Comparison of ENCODE assay signal across 20 cellular contexts in the genomic region with DNA sequence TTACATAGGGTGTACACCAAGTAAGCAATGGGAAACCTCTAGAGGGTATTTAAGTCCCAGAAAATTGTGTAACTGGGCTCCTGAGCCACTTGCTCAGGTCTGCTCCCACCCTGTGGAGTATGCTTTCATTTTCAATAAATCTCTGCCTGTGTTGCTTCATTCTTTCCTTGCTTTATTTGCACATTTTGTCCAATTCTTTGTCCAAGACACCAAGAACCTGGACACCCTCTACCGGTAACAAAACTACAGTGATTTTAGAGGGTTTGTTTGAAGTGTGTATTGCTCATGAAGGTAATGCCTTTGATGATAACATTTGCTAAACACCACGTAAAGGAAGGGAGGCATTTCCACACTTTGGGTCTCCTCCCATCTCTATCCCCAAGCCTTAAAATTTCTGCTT. TPM values are rescaled to one million over a fixed set of nuclear protein-coding genes. Genes with fewer than 3 reads are reported as not detected.
DNase-seq lines count a peak whose midpoint lies in the region; ATAC-seq and TF ChIP-seq lines count a peak whose summit lies in the region.
"Had no signal": no experiment of that assay in that cellular context is flagged by ENCODE, and none has a peak within 500 bp of the region (broad histone marks: within the 10 kb centered on the region; RNA-seq: fewer than 3 reads in every experiment).

No MANE protein-coding gene starts in this region.

- ATAC-seq in GM23338 (no peak), RWPE2 (ENCODE audit: low read depth) (no peak), right lobe of liver (peak; percentile 36 to 70 (median 40)), HG02852 (IDR thresholded peaks at IDR 0.05; ENCODE audit: unreplicated experiment) (no peak)
- ATAC-seq: HCT116, Right ventricle myocardium inferior had no signal

- H3F3A ChIP-seq in GM23338 (replicated peaks; ENCODE audit: low read depth), result no peaks in the 10 kb centered on the region

- no peaks in the 10 kb centered on the region for H3K27me3 ChIP-seq in GM23338 (ENCODE audit: insufficient read depth)
- H3K27me3 ChIP-seq in RWPE2 (ENCODE audit: insufficient read depth, poor library complexity, severe bottlenecking), result no peaks in the 10 kb centered on the region
- H3K27me3 ChIP-seq in right lobe of liver, result no peaks in the 10 kb centered on the region
- no peaks in the 10 kb centered on the region for H3K27me3 ChIP-seq in tibial nerve
- H3K27me3 ChIP-seq: BLaER1, SJSA1 had no signal

- no peaks in the 10 kb centered on the region for H3K36me3 Mint-ChIP-seq in GM23338 (ENCODE audit: low read depth)
- H3K36me3 Mint-ChIP-seq: CD4-positive, alpha-beta memory T cell had no signal

- H3K36me3 ChIP-seq in GM23338 (ENCODE audit: insufficient read depth) (no peaks in the 10 kb centered on the region), RWPE2 (ENCODE audit: low read depth) (no peaks in the 10 kb centered on the region), right lobe of liver (no peaks in the 10 kb centered on the region), tibial nerve (no peaks in the 10 kb centered on the region)
- H3K36me3 ChIP-seq: BLaER1, SJSA1 had no signal

- no peak overlapping the region for H3K27ac Mint-ChIP-seq in GM23338

- 70% methylated on average over 2 of the region's 2 CpGs for WGBS in right lobe of liver (ENCODE audit: insufficient coverage, low coverage, low lambda C conversion rate, missing lambda C conversion rate)
- WGBS in tibial nerve, 2 donors, result 85 to 98% methylated on average over 2 of the region's 2 CpGs

- no peaks in the 10 kb centered on the region for H3K9me3 Mint-ChIP-seq in GM23338
- H3K9me3 Mint-ChIP-seq: CD4-positive, alpha-beta memory T cell had no signal

- TF ChIP-seq POLR2A in right lobe of liver (IDR thresholded peaks at IDR 0.05) (no peak), tibial nerve (IDR thresholded peaks at IDR 0.05) (no peak)

- no peak overlapping the region for H3K4me2 ChIP-seq in GM23338
- H3K4me2 ChIP-seq: BLaER1 had no signal

- H3K4me1 Mint-ChIP-seq in GM23338, result peaks cover 11% of the 10 kb centered on the region

- TF ChIP-seq EP300 in tibial nerve (IDR thresholded peaks at IDR 0.05), result no peak

- no peak overlapping the region for H3K4me3 Mint-ChIP-seq in GM23338
- H3K4me3 Mint-ChIP-seq: CD4-positive, alpha-beta memory T cell had no signal

- H4K20me1 ChIP-seq in GM23338 (replicated peaks; ENCODE audit: insufficient read depth), result no peaks in the 10 kb centered on the region

- H3K27ac ChIP-seq in GM23338 (ENCODE audit: low read depth), result no peak overlapping the region
- no peak overlapping the region for H3K27ac ChIP-seq in RWPE2 (ENCODE audit: poor library complexity, severe bottlenecking)
- no peak overlapping the region for H3K27ac ChIP-seq in right lobe of liver
- no peak overlapping the region for H3K27ac ChIP-seq in tibial nerve
- H3K27ac ChIP-seq: BLaER1, SJSA1 had no signal

- intact Hi-C loops in right lobe of liver (cut with DNase I), result no loop called here

- H3K4me3 ChIP-seq in GM23338 (no peak overlapping the region), RWPE2 (ENCODE audit: severe bottlenecking) (no peak overlapping the region), right lobe of liver (no peak overlapping the region), tibial nerve (no peak overlapping the region)
- H3K4me3 ChIP-seq: BLaER1, SJSA1 had no signal

- no peaks in the 10 kb centered on the region; the same call in 1 of the 2 replicates for H3K4me1 ChIP-seq in GM23338 (ENCODE audit: insufficient read depth)
- no peaks in the 10 kb centered on the region for H3K4me1 ChIP-seq in RWPE2 (ENCODE audit: insufficient read depth, poor library complexity, severe bottlenecking)
- H3K4me1 ChIP-seq in right lobe of liver, result no peaks in the 10 kb centered on the region
- no peaks in the 10 kb centered on the region for H3K4me1 ChIP-seq in tibial nerve
- H3K4me1 ChIP-seq: BLaER1, SJSA1 had no signal

- H3K27me3 Mint-ChIP-seq in GM23338 (ENCODE audit: insufficient read depth, low read depth, poor library complexity), result peaks cover 3% of the 10 kb centered on the region
- H3K27me3 Mint-ChIP-seq: CD4-positive, alpha-beta memory T cell had no signal

- DNase-seq in GM23338 (ENCODE audit: low spot score) (no peak), M059J (ENCODE audit: low read depth) (peak; percentile 32), RWPE2 (ENCODE audit: low spot score) (no peak), right lobe of liver (no peak), activated gamma-delta T cell treated with Interleukin-2 at 50 U/mL for 16 hours (no peak), tibial nerve (ENCODE audit: low spot score in 2 of 2) (no peak)
- DNase-seq: CD4-positive, alpha-beta memory T cell; DMS 273 treated with DMSO at 0.1 percent for 48 hours; NCI-H1417; NCI-H1694 treated with DMSO at 0.1 percent for 48 hours; NCI-H2081 treated with DMSO at 0.1 percent for 48 hours; NCI-H2171 treated with DMSO at 0.1 percent for 48 hours; NCI-H446; T-helper 9 cell had no signal

- no peaks in the 10 kb centered on the region for H3K9me2 ChIP-seq in GM23338 (ENCODE audit: insufficient read depth)

- TF ChIP-seq CTCF in GM23338 (conservative IDR thresholded peaks at IDR 0.05; ENCODE audit: low read depth in 2 of 2), result no peak
- TF ChIP-seq CTCF in RWPE2 (IDR thresholded peaks at IDR 0.05; ENCODE audit: poor library complexity, severe bottlenecking), result peak; percentile 14
- peak; percentile 3 to 12 (median 8) for TF ChIP-seq CTCF in right lobe of liver (IDR thresholded peaks at IDR 0.05)
- no peak for TF ChIP-seq CTCF in tibial nerve (IDR thresholded peaks at IDR 0.05)

- peak overlapping the region; percentile 40; the same call in 1 of the 2 replicates for H2AFZ ChIP-seq in GM23338

- no peaks in the 10 kb centered on the region for H3K79me2 ChIP-seq in GM23338 (replicated peaks; ENCODE audit: insufficient read depth)

- H3K9me3 ChIP-seq in RWPE2 (ENCODE audit: severe bottlenecking), result no peaks in the 10 kb centered on the region
- no peaks in the 10 kb centered on the region for H3K9me3 ChIP-seq in right lobe of liver
- H3K9me3 ChIP-seq in tibial nerve, result no peaks in the 10 kb centered on the region
- H3K9me3 ChIP-seq: BLaER1, Caco-2, SJSA1 had no signal

TF ChIP-seq in GM23338, 12 proteins besides CTCF, POLR2A, EP300 and RAD21 (continues in another document):
- TF ChIP-seq NANOG (IDR thresholded peaks at IDR 0.05; ENCODE audit: borderline replicate concordance) (no peak), STAT1 (IDR thresholded peaks at IDR 0.05; ENCODE audit: unreplicated experiment) (no peak), EZH2phosphoT487 (IDR thresholded peaks at IDR 0.05; ENCODE audit: unreplicated experiment) (no peak)
- TF ChIP-seq, protein P1, sequence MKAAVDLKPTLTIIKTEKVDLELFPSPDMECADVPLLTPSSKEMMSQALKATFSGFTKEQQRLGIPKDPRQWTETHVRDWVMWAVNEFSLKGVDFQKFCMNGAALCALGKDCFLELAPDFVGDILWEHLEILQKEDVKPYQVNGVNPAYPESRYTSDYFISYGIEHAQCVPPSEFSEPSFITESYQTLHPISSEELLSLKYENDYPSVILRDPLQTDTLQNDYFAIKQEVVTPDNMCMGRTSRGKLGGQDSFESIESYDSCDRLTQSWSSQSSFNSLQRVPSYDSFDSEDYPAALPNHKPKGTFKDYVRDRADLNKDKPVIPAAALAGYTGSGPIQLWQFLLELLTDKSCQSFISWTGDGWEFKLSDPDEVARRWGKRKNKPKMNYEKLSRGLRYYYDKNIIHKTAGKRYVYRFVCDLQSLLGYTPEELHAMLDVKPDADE (IDR thresholded peaks at IDR 0.05), result no peak

RNA-seq across cellular contexts. Expression of gene MYB, which starts 46.2 kb away (rescaled TPM):
- total RNA-seq in GM23338 (2014; rRNA removed; shearing (Covaris generic)), result 7.9 and 10.4 TPM in 2 replicates
- 3.0 and 4.2 TPM in 2 replicates for polyA plus RNA-seq in GM23338 (2016; fragmentation: Nextera tagmentation; extraction: Ambion mirVana)
- 5.1 and 7.4 TPM in 2 replicates for total RNA-seq in M059J (2014; rRNA removed; shearing (Covaris generic))
- under 1 TPM in 5 of 6 experiments, not detected in 1; 0.11 to 0.51 (median 0.33) TPM for total RNA-seq in right lobe of liver
- 1 to 10 TPM in 1 of 4 donors, under 1 TPM in 3; 0.63 to 1.2 (median 0.83) TPM for total RNA-seq in tibial nerve

Comparison
In these comparisons a context has a peak if more than half of its experiments do, and no peak if none do; other contexts are left out.
1. ATAC-seq: peak in right lobe of liver (4 of 4); none in GM23338 (single experiment), RWPE2 (single experiment) and HG02852 (single experiment).
2. CTCF ChIP-seq: peak in RWPE2 (single experiment) and right lobe of liver (4 of 4); none in GM23338 (0 of 2) and tibial nerve (0 of 5).